Comparison of ENCODE assay signal across 1 cellular context in the genomic region with DNA sequence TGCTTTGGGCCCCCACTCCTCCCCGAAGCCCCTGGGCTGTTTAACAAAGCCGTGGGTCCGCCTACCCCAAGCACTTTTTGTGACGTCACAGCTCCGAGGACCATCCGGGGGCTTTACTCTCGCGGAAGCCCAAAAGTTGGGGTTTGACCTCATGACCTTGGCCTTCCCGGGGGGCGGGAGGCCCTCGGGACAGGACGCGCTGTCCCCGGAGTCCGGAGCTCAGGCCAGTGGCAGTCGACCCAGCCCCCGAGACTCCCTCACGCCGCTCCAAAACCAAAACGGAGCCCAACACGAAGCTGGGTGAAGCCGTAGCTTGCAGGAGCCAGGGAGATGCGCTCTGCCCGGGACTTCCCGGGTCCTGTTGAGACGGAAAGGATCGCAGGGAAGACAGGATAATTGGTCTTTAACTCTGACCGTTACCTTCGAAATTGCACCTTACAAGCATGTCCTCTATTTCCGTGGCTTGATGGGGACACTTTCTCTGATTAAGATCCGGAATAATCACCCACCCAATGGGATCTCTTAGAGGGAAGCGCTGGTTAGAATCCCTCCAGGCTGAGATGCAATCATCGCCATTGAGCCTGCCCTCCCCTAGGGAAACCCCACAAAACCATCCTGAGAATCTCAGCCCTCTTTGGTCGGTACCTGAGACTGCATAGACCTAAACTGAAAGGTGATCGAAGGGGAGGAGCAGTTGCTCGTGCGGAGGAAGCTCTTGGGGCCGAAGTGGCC.
TF ChIP-seq lines count a peak whose summit lies in the region.

No MANE protein-coding gene starts in this region.

TF ChIP-seq in GM12878, 131 proteins besides CTCF, POLR2A, EP300 and RAD21:
- TF ChIP-seq CHD2 (IDR thresholded peaks at IDR 0.05; ENCODE audit: borderline replicate concordance, low read depth, low read length) (no peak), ZNF217 (IDR thresholded peaks at IDR 0.05) (no peak), BRCA1 (IDR thresholded peaks at IDR 0.05; ENCODE audit: low read depth, low read length) (no peak), CBFB (IDR thresholded peaks at IDR 0.05; ENCODE audit: low read depth) (no peak), FOXM1 (IDR thresholded peaks at IDR 0.05; ENCODE audit: low read depth, low read length) (no peak), SUZ12 (IDR thresholded peaks at IDR 0.05; ENCODE audit: unreplicated experiment) (no peak), ZNF622 (IDR thresholded peaks at IDR 0.05) (no peak), NR2F1 (conservative IDR thresholded peaks at IDR 0.05) (peak; percentile 79), POLR2AphosphoS5 (IDR thresholded peaks at IDR 0.05; ENCODE audit: low read length) (no peak), CBX5 (IDR thresholded peaks at IDR 0.05; ENCODE audit: low read depth) (no peak), ZSCAN29 (IDR thresholded peaks at IDR 0.05) (peak; percentile 88), PML (IDR thresholded peaks at IDR 0.05; ENCODE audit: low read length) (no peak), ETV6 (conservative IDR thresholded peaks at IDR 0.05 in 1 of 2, IDR thresholded peaks at IDR 0.05 in 1 of 2; ENCODE audit: borderline replicate concordance in 1 of 2, low read depth in 1 of 2) (no peak), STAT1 (conservative IDR thresholded peaks at IDR 0.05) (no peak), SMARCA5 (IDR thresholded peaks at IDR 0.05) (no peak), BMI1 (IDR thresholded peaks at IDR 0.05; ENCODE audit: borderline replicate concordance) (no peak), JUNB (IDR thresholded peaks at IDR 0.05) (no peak), DPF2 (IDR thresholded peaks at IDR 0.05) (no peak), ZNF24 (IDR thresholded peaks at IDR 0.05) (no peak), POLR2AphosphoS2 (IDR thresholded peaks at IDR 0.05; ENCODE audit: low read depth, low read length) (no peak), SPI1 (IDR thresholded peaks at IDR 0.05; ENCODE audit: borderline replicate concordance, insufficient read depth, low read depth, low read length) (no peak), MEF2B (IDR thresholded peaks at IDR 0.05; ENCODE audit: partially characterized antibody, poor library complexity, severe bottlenecking) (no peak), POU2F2 (IDR thresholded peaks at IDR 0.05; ENCODE audit: borderline replicate concordance, low read depth, low read length) (no peak), CREM (IDR thresholded peaks at IDR 0.05; ENCODE audit: low read depth) (peak; percentile 28; the same call in 1 of the 2 replicates), ZZZ3 (IDR thresholded peaks at IDR 0.05; ENCODE audit: control insufficient read depth, insufficient read length, low read depth) (no peak), WRNIP1 (IDR thresholded peaks at IDR 0.05; ENCODE audit: borderline replicate concordance, low read depth, low read length) (no peak), EED (IDR thresholded peaks at IDR 0.05; ENCODE audit: low read depth) (peak; percentile 8; the same call in 1 of the 2 replicates)
- TF ChIP-seq, protein P1, sequence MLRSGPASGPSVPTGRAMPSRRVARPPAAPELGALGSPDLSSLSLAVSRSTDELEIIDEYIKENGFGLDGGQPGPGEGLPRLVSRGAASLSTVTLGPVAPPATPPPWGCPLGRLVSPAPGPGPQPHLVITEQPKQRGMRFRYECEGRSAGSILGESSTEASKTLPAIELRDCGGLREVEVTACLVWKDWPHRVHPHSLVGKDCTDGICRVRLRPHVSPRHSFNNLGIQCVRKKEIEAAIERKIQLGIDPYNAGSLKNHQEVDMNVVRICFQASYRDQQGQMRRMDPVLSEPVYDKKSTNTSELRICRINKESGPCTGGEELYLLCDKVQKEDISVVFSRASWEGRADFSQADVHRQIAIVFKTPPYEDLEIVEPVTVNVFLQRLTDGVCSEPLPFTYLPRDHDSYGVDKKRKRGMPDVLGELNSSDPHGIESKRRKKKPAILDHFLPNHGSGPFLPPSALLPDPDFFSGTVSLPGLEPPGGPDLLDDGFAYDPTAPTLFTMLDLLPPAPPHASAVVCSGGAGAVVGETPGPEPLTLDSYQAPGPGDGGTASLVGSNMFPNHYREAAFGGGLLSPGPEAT (IDR thresholded peaks at IDR 0.05; ENCODE audit: low read depth) = no peak
- TF ChIP-seq, protein P2, sequence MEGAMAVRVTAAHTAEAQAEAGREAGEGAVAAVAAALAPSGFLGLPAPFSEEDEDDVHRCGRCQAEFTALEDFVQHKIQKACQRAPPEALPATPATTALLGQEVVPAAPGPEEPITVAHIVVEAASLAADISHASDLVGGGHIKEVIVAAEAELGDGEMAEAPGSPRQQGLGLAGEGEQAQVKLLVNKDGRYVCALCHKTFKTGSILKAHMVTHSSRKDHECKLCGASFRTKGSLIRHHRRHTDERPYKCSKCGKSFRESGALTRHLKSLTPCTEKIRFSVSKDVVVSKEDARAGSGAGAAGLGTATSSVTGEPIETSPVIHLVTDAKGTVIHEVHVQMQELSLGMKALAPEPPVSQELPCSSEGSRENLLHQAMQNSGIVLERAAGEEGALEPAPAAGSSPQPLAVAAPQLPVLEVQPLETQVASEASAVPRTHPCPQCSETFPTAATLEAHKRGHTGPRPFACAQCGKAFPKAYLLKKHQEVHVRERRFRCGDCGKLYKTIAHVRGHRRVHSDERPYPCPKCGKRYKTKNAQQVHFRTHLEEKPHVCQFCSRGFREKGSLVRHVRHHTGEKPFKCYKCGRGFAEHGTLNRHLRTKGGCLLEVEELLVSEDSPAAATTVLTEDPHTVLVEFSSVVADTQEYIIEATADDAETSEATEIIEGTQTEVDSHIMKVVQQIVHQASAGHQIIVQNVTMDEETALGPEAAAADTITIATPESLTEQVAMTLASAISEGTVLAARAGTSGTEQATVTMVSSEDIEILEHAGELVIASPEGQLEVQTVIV (IDR thresholded peaks at IDR 0.05; ENCODE audit: borderline replicate concordance, partially characterized antibody) = no peak
- TF ChIP-seq, protein P3, sequence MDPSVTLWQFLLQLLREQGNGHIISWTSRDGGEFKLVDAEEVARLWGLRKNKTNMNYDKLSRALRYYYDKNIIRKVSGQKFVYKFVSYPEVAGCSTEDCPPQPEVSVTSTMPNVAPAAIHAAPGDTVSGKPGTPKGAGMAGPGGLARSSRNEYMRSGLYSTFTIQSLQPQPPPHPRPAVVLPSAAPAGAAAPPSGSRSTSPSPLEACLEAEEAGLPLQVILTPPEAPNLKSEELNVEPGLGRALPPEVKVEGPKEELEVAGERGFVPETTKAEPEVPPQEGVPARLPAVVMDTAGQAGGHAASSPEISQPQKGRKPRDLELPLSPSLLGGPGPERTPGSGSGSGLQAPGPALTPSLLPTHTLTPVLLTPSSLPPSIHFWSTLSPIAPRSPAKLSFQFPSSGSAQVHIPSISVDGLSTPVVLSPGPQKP (IDR thresholded peaks at IDR 0.05; ENCODE audit: low read depth, low read length) = no peak
- TF ChIP-seq, protein P4, sequence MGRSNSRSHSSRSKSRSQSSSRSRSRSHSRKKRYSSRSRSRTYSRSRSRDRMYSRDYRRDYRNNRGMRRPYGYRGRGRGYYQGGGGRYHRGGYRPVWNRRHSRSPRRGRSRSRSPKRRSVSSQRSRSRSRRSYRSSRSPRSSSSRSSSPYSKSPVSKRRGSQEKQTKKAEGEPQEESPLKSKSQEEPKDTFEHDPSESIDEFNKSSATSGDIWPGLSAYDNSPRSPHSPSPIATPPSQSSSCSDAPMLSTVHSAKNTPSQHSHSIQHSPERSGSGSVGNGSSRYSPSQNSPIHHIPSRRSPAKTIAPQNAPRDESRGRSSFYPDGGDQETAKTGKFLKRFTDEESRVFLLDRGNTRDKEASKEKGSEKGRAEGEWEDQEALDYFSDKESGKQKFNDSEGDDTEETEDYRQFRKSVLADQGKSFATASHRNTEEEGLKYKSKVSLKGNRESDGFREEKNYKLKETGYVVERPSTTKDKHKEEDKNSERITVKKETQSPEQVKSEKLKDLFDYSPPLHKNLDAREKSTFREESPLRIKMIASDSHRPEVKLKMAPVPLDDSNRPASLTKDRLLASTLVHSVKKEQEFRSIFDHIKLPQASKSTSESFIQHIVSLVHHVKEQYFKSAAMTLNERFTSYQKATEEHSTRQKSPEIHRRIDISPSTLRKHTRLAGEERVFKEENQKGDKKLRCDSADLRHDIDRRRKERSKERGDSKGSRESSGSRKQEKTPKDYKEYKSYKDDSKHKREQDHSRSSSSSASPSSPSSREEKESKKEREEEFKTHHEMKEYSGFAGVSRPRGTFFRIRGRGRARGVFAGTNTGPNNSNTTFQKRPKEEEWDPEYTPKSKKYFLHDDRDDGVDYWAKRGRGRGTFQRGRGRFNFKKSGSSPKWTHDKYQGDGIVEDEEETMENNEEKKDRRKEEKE (IDR thresholded peaks at IDR 0.05) = no peak
- TF ChIP-seq, protein P5, sequence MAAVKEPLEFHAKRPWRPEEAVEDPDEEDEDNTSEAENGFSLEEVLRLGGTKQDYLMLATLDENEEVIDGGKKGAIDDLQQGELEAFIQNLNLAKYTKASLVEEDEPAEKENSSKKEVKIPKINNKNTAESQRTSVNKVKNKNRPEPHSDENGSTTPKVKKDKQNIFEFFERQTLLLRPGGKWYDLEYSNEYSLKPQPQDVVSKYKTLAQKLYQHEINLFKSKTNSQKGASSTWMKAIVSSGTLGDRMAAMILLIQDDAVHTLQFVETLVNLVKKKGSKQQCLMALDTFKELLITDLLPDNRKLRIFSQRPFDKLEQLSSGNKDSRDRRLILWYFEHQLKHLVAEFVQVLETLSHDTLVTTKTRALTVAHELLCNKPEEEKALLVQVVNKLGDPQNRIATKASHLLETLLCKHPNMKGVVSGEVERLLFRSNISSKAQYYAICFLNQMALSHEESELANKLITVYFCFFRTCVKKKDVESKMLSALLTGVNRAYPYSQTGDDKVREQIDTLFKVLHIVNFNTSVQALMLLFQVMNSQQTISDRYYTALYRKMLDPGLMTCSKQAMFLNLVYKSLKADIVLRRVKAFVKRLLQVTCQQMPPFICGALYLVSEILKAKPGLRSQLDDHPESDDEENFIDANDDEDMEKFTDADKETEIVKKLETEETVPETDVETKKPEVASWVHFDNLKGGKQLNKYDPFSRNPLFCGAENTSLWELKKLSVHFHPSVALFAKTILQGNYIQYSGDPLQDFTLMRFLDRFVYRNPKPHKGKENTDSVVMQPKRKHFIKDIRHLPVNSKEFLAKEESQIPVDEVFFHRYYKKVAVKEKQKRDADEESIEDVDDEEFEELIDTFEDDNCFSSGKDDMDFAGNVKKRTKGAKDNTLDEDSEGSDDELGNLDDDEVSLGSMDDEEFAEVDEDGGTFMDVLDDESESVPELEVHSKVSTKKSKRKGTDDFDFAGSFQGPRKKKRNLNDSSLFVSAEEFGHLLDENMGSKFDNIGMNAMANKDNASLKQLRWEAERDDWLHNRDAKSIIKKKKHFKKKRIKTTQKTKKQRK (IDR thresholded peaks at IDR 0.05; ENCODE audit: low read depth, low read length) = no peak
